ENCODE assay signal across 28 cellular contexts in genomic region chr13:107252428-107252827, GRCh38.
"Had no signal": no experiment of that assay in that cellular context is flagged by ENCODE, and none has a peak within 500 bp of the region (broad histone marks: within the 10 kb centered on the region; RNA-seq: fewer than 3 reads in every experiment).

No MANE protein-coding gene starts in this region.

- H3K27me3 Mint-ChIP-seq: activated CD4-positive, alpha-beta T cell treated with anti-CD3 and anti-CD28 coated beads, Interleukin-2, amount 10 ng/mL, durations not matched to agents 7 days and 5 days; activated T-cell treated with anti-CD3 and anti-CD28 coated beads, Interleukin-2, amount 50 U/mL, for 24 hours had no signal

- H3K9me3 ChIP-seq: adrenal gland, body of pancreas, breast epithelium, SJCRH30 had no signal

- H3K27ac ChIP-seq: adrenal gland, body of pancreas, breast epithelium, PC-9, SJCRH30, SK-N-MC had no signal

- H3K4me3 Mint-ChIP-seq: activated CD4-positive, alpha-beta T cell treated with anti-CD3 and anti-CD28 coated beads for 36 hours; activated CD4-positive, alpha-beta T cell treated with anti-CD3 and anti-CD28 coated beads, Interleukin-2, amount 10 ng/mL, durations not matched to agents 7 days and 5 days; activated CD8-positive, alpha-beta T cell treated with anti-CD3 and anti-CD28 coated beads, Interleukin-2, amount 10 ng/mL, durations not matched to agents 7 days and 5 days; activated naive CD4-positive, alpha-beta T cell treated with anti-CD3 and anti-CD28 coated beads for 36 hours; activated T-cell treated with anti-CD3 and anti-CD28 coated beads, Interleukin-2, amount 50 U/mL, for 24 hours had no signal

- H3K4me2 ChIP-seq: PC-9 had no signal

- H3K4me1 ChIP-seq: adrenal gland, body of pancreas, breast epithelium, SJCRH30 had no signal

- DNase-seq: activated CD4-positive, alpha-beta T cell treated with anti-CD3 and anti-CD28 coated beads for 36 hours; activated CD4-positive, alpha-beta T cell treated with anti-CD3 and anti-CD28 coated beads, Interleukin-2, amount 10 ng/mL, durations not matched to agents 7 days and 5 days; activated CD4-positive, alpha-beta T cell treated with anti-CD3 and anti-CD28 coated beads, Interleukin-2, amount 50 U/mL, for 48 hours; activated CD8-positive, alpha-beta T cell treated with anti-CD3 and anti-CD28 coated beads, Interleukin-2, amount 10 ng/mL, durations not matched to agents 7 days and 5 days; activated gamma-delta T cell treated with Interleukin-2 at 50 U/mL for 16 hours; activated naive CD4-positive, alpha-beta T cell treated with anti-CD3 and anti-CD28 coated beads for 36 hours; activated T-cell treated with anti-CD3 and anti-CD28 coated beads, Interleukin-2, amount 50 U/mL, for 24 hours; adrenal gland; body of pancreas; Karpas-422; KBM-7; NCI-H1105; NCI-H1436; NCI-H1694; NCI-H1930; NCI-H2081 treated with DMSO at 0.1 percent for 48 hours; NCI-H345; NCI-H510A; NCI-H526; NCI-H748 treated with DMSO at 0.1 percent for 48 hours; SHP77; SJCRH30; T1000 had no signal

- H3K36me3 ChIP-seq: adrenal gland, breast epithelium, SJCRH30 had no signal

- H3K27ac Mint-ChIP-seq: activated CD4-positive, alpha-beta T cell treated with anti-CD3 and anti-CD28 coated beads for 36 hours; activated CD4-positive, alpha-beta T cell treated with anti-CD3 and anti-CD28 coated beads, Interleukin-2, amount 10 ng/mL, durations not matched to agents 7 days and 5 days; activated CD8-positive, alpha-beta T cell treated with anti-CD3 and anti-CD28 coated beads, Interleukin-2, amount 10 ng/mL, durations not matched to agents 7 days and 5 days; activated naive CD4-positive, alpha-beta T cell treated with anti-CD3 and anti-CD28 coated beads for 36 hours; activated naive CD4-positive, alpha-beta T cell treated with anti-CD3 and anti-CD28 coated beads, Interleukin-2, amount 50 U/mL, for 72 hours; activated T-cell treated with anti-CD3 and anti-CD28 coated beads, Interleukin-2, amount 50 U/mL, for 24 hours had no signal

- H3K4me3 ChIP-seq: adrenal gland, body of pancreas, breast epithelium, PC-9, SJCRH30, SK-N-MC had no signal

- ATAC-seq: activated CD4-positive, alpha-beta T cell treated with anti-CD3 and anti-CD28 coated beads for 36 hours; activated CD4-positive, CD25-positive, alpha-beta regulatory T cell treated with anti-CD3 and anti-CD28 coated beads, Interleukin-2, amount 50 U/mL, for 24 hours; activated CD8-positive, alpha-beta T cell treated with anti-CD3 and anti-CD28 coated beads, Interleukin-2, amount 10 ng/mL, durations not matched to agents 7 days and 5 days; activated naive CD4-positive, alpha-beta T cell treated with anti-CD3 and anti-CD28 coated beads, Interleukin-2, amount 50 U/mL, for 72 hours; body of pancreas had no signal

- H3K36me3 Mint-ChIP-seq: activated naive CD4-positive, alpha-beta T cell treated with anti-CD3 and anti-CD28 coated beads, Interleukin-2, amount 50 U/mL, for 72 hours had no signal

- H3K9me3 Mint-ChIP-seq: activated CD4-positive, alpha-beta T cell treated with anti-CD3 and anti-CD28 coated beads, Interleukin-2, amount 10 ng/mL, durations not matched to agents 7 days and 5 days; activated naive CD4-positive, alpha-beta T cell treated with anti-CD3 and anti-CD28 coated beads for 36 hours; activated T-cell treated with anti-CD3 and anti-CD28 coated beads, Interleukin-2, amount 50 U/mL, for 24 hours had no signal

- H2AFZ ChIP-seq: PC-9 had no signal

- H3K27me3 ChIP-seq: adrenal gland, body of pancreas, breast epithelium, SJCRH30 had no signal

- H3K4me1 Mint-ChIP-seq: activated CD4-positive, alpha-beta T cell treated with anti-CD3 and anti-CD28 coated beads for 36 hours; activated CD4-positive, alpha-beta T cell treated with anti-CD3 and anti-CD28 coated beads, Interleukin-2, amount 10 ng/mL, durations not matched to agents 7 days and 5 days had no signal
